In the genomic region with DNA sequence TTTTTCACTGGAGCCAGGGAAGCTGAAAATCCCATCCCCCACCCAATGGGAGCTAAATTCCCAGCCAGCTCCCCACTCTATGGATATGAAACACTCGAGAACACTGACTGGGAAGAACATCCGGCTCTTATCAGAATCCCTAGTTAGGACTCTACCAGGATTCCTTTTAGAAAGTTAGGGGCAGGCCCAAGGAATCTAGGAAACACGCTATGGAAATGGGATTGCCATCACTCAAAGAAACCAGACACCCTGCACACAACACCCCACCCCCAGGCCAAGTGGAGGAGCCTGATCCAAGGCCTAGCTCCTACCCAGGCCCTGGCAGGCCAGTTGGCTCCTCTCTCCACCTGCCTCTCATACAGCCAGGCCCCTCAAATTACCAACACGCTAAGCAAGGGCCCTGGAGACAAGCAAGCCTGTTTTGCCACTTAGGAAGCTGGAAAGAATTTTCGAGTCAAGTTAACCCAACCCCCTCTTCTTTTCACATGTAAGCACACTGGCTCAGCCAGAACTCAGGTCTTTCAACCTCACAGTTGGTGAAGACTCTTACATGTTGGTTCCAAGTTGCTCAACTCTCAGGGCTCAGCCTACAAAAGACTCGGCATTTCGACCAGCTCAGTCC, we compare ENCODE assay signal across 8 cellular contexts.
DNase-seq lines count a peak whose midpoint lies in the region; ATAC-seq, FAIRE-seq and TF ChIP-seq lines count a peak whose summit lies in the region.

No MANE protein-coding gene starts in this region.

- H3K27me3 Mint-ChIP-seq in natural killer cell treated with Interleukin-12 subunit alpha and Interleukin-12 subunit beta and Interleukin-15 and Interleukin-18, amount 100 ng/mL, for 72 hours, result no peaks in the 10 kb centered on the region

- TF ChIP-seq CTCF in D721Med (IDR thresholded peaks at IDR 0.05; ENCODE audit: insufficient read depth, missing control alignments), result no peak

- ATAC-seq in esophagus mucosa, result peak; percentile 71
- no peak for ATAC-seq in natural killer cell treated with Interleukin-12 subunit alpha and Interleukin-12 subunit beta and Interleukin-15 and Interleukin-18, amount 100 ng/mL, for 72 hours
- ATAC-seq in GM19397 (IDR thresholded peaks at IDR 0.05; ENCODE audit: unreplicated experiment), result no peak

- H3K36me3 Mint-ChIP-seq in natural killer cell treated with Interleukin-12 subunit alpha and Interleukin-12 subunit beta and Interleukin-15 and Interleukin-18, amount 100 ng/mL, for 72 hours, result no peaks in the 10 kb centered on the region

- H3K9me3 Mint-ChIP-seq in natural killer cell treated with Interleukin-12 subunit alpha and Interleukin-12 subunit beta and Interleukin-15 and Interleukin-18, amount 100 ng/mL, for 72 hours, result no peaks in the 10 kb centered on the region

- peaks cover 50 to 57% of the 10 kb centered on the region in 2 donors for H3K4me1 Mint-ChIP-seq in natural killer cell treated with Interleukin-12 subunit alpha and Interleukin-12 subunit beta and Interleukin-15 and Interleukin-18, amount 100 ng/mL, for 72 hours (ENCODE audit: low read depth in 2 of 2)

- FAIRE-seq in D721Med (lab: Jason Lieb, UNC), result no peak

- DNase-seq in C1 segment of cervical spinal cord (lab: John Stamatoyannopoulos, UW) (peak in 8 of 14 donors; percentile 23 to 66 (median 43)), NCI-H69 (lab: John Stamatoyannopoulos, UW) (peak; percentile 42), D721Med (ENCODE audit: insufficient read length, low spot score) (no peak), 8988T (no peak)
- no peak for DNase-seq in natural killer cell treated with Interleukin-12 subunit alpha and Interleukin-12 subunit beta and Interleukin-15 and Interleukin-18, amount 100 ng/mL, for 72 hours (ENCODE audit: low spot score)
- no peak for DNase-seq in activated CD4-positive, alpha-beta T cell treated with anti-CD3 and anti-CD28 coated beads for 4 hours

- peak overlapping the region; percentile 11 to 76 for H3K27ac Mint-ChIP-seq in natural killer cell treated with Interleukin-12 subunit alpha and Interleukin-12 subunit beta and Interleukin-15 and Interleukin-18, amount 100 ng/mL, for 72 hours

- no peak overlapping the region for H3K4me3 Mint-ChIP-seq in natural killer cell treated with Interleukin-12 subunit alpha and Interleukin-12 subunit beta and Interleukin-15 and Interleukin-18, amount 100 ng/mL, for 72 hours

Comparison
In these comparisons a context has a peak if more than half of its experiments do, and no peak if none do; other contexts are left out.
1. DNase-seq: peak in C1 segment of cervical spinal cord (8 of 14) and NCI-H69 (single experiment); none in natural killer cell treated with Interleukin-12 subunit alpha and Interleukin-12 subunit beta and Interleukin-15 and Interleukin-18, amount 100 ng/mL, for 72 hours (single experiment), D721Med (single experiment), activated CD4-positive, alpha-beta T cell treated with anti-CD3 and anti-CD28 coated beads for 4 hours (0 of 2) and 8988T (single experiment).